In the genomic region with DNA sequence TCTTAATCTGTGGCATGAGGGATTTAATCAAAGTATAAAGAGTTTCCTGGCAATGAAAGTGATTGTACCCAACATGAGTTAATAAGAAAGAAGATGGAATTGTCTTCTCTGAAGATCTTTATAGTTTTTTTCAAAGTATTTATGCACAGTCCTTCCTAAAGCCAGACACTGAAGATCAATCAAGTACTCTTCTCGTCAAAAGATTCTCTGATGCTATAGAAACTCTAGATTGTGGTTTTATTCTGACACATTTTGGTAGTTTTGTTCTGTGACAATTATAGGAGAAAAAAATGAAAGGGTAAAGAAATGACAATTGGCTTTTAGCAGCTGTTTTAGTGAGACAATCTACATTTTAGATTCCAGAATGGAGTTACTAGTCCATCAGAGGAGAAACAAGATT, we compare ENCODE assay signal across 23 cellular contexts. TPM values are rescaled to one million over a fixed set of nuclear protein-coding genes. Genes with fewer than 3 reads are reported as not detected.
DNase-seq lines count a peak whose midpoint lies in the region; ATAC-seq and TF ChIP-seq lines count a peak whose summit lies in the region.
"Had no signal": no experiment of that assay in that cellular context is flagged by ENCODE, and none has a peak within 500 bp of the region (broad histone marks: within the 10 kb centered on the region; RNA-seq: fewer than 3 reads in every experiment).

No MANE protein-coding gene starts in this region.

- peaks cover 19% of the 10 kb centered on the region for H3K27me3 Mint-ChIP-seq in activated T-cell treated with anti-CD3 and anti-CD28 coated beads, Interleukin-2, amount 50 U/mL, for 4 hours (ENCODE audit: low read depth)
- H3K27me3 Mint-ChIP-seq in activated T-helper 2 cell treated with anti-CD3 and anti-CD28 coated beads, Interferon-gamma antibody, Interleukin-2, Interleukin-4, amounts not matched to agents 10 μg/mL and 5 μg/mL and 100 μg/mL, durations not matched to agents 14 hours and 24 hours and 36 hours (ENCODE audit: low read depth): peaks cover 42% of the 10 kb centered on the region

- no peaks in the 10 kb centered on the region for H3K9me3 Mint-ChIP-seq in activated T-cell treated with anti-CD3 and anti-CD28 coated beads, Interleukin-2, amount 50 U/mL, for 4 hours
- H3K9me3 Mint-ChIP-seq in activated T-helper 2 cell treated with anti-CD3 and anti-CD28 coated beads, Interferon-gamma antibody, Interleukin-2, Interleukin-4, amounts not matched to agents 10 μg/mL and 5 μg/mL and 100 μg/mL, durations not matched to agents 14 hours and 24 hours and 36 hours: no peaks in the 10 kb centered on the region
- no peaks in the 10 kb centered on the region for H3K9me3 Mint-ChIP-seq in stimulated activated effector memory CD8-positive, alpha-beta T cell treated with anti-CD3 and anti-CD28 coated beads, Interleukin-12 subunit alpha, Interleukin-12 subunit beta, amount 100 ng/mL, for 72 hours
- H3K9me3 Mint-ChIP-seq: CD4-positive, alpha-beta T cell had no signal

- H3K27ac ChIP-seq in RWPE1: no peak overlapping the region
- H3K27ac ChIP-seq: 22Rv1, BLaER1, GM23248 had no signal

- peaks cover 10% of the 10 kb centered on the region for H3K4me1 Mint-ChIP-seq in activated T-cell treated with anti-CD3 and anti-CD28 coated beads, Interleukin-2, amount 50 U/mL, for 4 hours (ENCODE audit: low read depth)
- peaks cover 12% of the 10 kb centered on the region for H3K4me1 Mint-ChIP-seq in activated T-helper 2 cell treated with anti-CD3 and anti-CD28 coated beads, Interferon-gamma antibody, Interleukin-2, Interleukin-4, amounts not matched to agents 10 μg/mL and 5 μg/mL and 100 μg/mL, durations not matched to agents 14 hours and 24 hours and 36 hours (ENCODE audit: low read depth)
- H3K4me1 Mint-ChIP-seq in stimulated activated effector memory CD8-positive, alpha-beta T cell treated with anti-CD3 and anti-CD28 coated beads, Interleukin-12 subunit alpha, Interleukin-12 subunit beta, amount 100 ng/mL, for 72 hours: peaks cover 12% of the 10 kb centered on the region

- no peak overlapping the region for H3K4me3 ChIP-seq in H7 (ENCODE audit: insufficient read depth, low read depth, low read length)
- H3K4me3 ChIP-seq: BLaER1, GM23248, HAP-1, MG63 had no signal

- peak; percentile 56 for ATAC-seq in activated CD4-positive, CD25-positive, alpha-beta regulatory T cell treated with anti-CD3 and anti-CD28 coated beads, Interleukin-2, amount 50 U/mL, for 24 hours
- ATAC-seq in activated T-cell treated with anti-CD3 and anti-CD28 coated beads, Interleukin-2, amount 50 U/mL, for 4 hours: peak; percentile 73 to 79
- ATAC-seq in stimulated activated effector memory CD8-positive, alpha-beta T cell treated with anti-CD3 and anti-CD28 coated beads, Interleukin-12 subunit alpha, Interleukin-12 subunit beta, amount 100 ng/mL, for 72 hours: peak; percentile 72

- no peaks in the 10 kb centered on the region for H3K36me3 ChIP-seq in H7 (replicated peaks; ENCODE audit: control insufficient read depth, insufficient read depth, low read length)
- H3K36me3 ChIP-seq: BLaER1, HAP-1, MG63 had no signal

- intact Hi-C loops in activated T-helper 2 cell treated with anti-CD3 and anti-CD28 coated beads, Interferon-gamma antibody, Interleukin-2, Interleukin-4, amounts not matched to agents 10 μg/mL and 5 μg/mL and 100 μg/mL, durations not matched to agents 14 hours and 24 hours and 36 hours (cut with micrococcal nuclease): loop anchor here (5.0 kb wide), 1 partner anchor 1300 kb away; no protein-coding TSS in a partner anchor

- no peak for DNase-seq in activated CD4-positive, CD25-positive, alpha-beta regulatory T cell treated with anti-CD3 and anti-CD28 coated beads, Interleukin-2, amount 50 U/mL, for 72 hours
- no peak for DNase-seq in activated T-cell treated with anti-CD3 and anti-CD28 coated beads, Interleukin-2, amount 50 U/mL, for 4 hours
- DNase-seq in activated T-cell treated with anti-CD3 and anti-CD28 coated beads for 4 hours: no peak
- no peak for DNase-seq in activated T-helper 2 cell treated with anti-CD3 and anti-CD28 coated beads, Interferon-gamma antibody, Interleukin-2, Interleukin-4, amounts not matched to agents 10 μg/mL and 5 μg/mL and 100 μg/mL, durations not matched to agents 14 hours and 24 hours and 36 hours (ENCODE audit: low spot score)
- no peak for DNase-seq in stimulated activated effector memory CD8-positive, alpha-beta T cell treated with anti-CD3 and anti-CD28 coated beads, Interleukin-12 subunit alpha, Interleukin-12 subunit beta, amount 100 ng/mL, for 72 hours (ENCODE audit: low spot score in 2 of 2)
- DNase-seq in H7: no peak
- no peak for DNase-seq in RWPE1 (ENCODE audit: low spot score)
- DNase-seq: ACHN; Caco-2; CD4-positive, alpha-beta T cell; DMS 273 treated with DMSO at 0.1 percent for 48 hours; DND-41; MG63; NCI-H1417; NCI-H1694 treated with DMSO at 0.1 percent for 48 hours; NCI-H2081 treated with DMSO at 0.1 percent for 48 hours; NCI-H2171 treated with DMSO at 0.1 percent for 48 hours; NCI-H524 treated with DMSO at 0.1 percent for 48 hours had no signal

- CTCF ChIA-PET in RWPE1 (lab: Yijun Ruan, JAX): no interaction called here

- no peak overlapping the region for H3K4me3 Mint-ChIP-seq in activated T-cell treated with anti-CD3 and anti-CD28 coated beads, Interleukin-2, amount 50 U/mL, for 4 hours
- H3K4me3 Mint-ChIP-seq in activated T-helper 2 cell treated with anti-CD3 and anti-CD28 coated beads, Interferon-gamma antibody, Interleukin-2, Interleukin-4, amounts not matched to agents 10 μg/mL and 5 μg/mL and 100 μg/mL, durations not matched to agents 14 hours and 24 hours and 36 hours (ENCODE audit: low read depth): no peak overlapping the region
- no peak overlapping the region for H3K4me3 Mint-ChIP-seq in stimulated activated effector memory CD8-positive, alpha-beta T cell treated with anti-CD3 and anti-CD28 coated beads, Interleukin-12 subunit alpha, Interleukin-12 subunit beta, amount 100 ng/mL, for 72 hours
- H3K4me3 Mint-ChIP-seq: CD4-positive, alpha-beta T cell had no signal

- H3K27ac Mint-ChIP-seq in activated T-helper 2 cell treated with anti-CD3 and anti-CD28 coated beads, Interferon-gamma antibody, Interleukin-2, Interleukin-4, amounts not matched to agents 10 μg/mL and 5 μg/mL and 100 μg/mL, durations not matched to agents 14 hours and 24 hours and 36 hours: peak overlapping the region; percentile 47
- H3K27ac Mint-ChIP-seq in stimulated activated effector memory CD8-positive, alpha-beta T cell treated with anti-CD3 and anti-CD28 coated beads, Interleukin-12 subunit alpha, Interleukin-12 subunit beta, amount 100 ng/mL, for 72 hours: no peak overlapping the region
- H3K27ac Mint-ChIP-seq: CD4-positive, alpha-beta T cell had no signal

- H3K27me3 ChIP-seq in H7 (ENCODE audit: control insufficient read depth, insufficient read depth, low read length): no peaks in the 10 kb centered on the region
- H3K27me3 ChIP-seq: BLaER1, MG63 had no signal

- TF ChIP-seq CTCF in RWPE1 (conservative IDR thresholded peaks at IDR 0.05; ENCODE audit: low read depth): no peak

- POLR2A ChIA-PET in RWPE1 (lab: Yijun Ruan, JAX; ENCODE audit: low non-redundant PET): no interaction called here

- no peaks in the 10 kb centered on the region for H3K36me3 Mint-ChIP-seq in activated T-cell treated with anti-CD3 and anti-CD28 coated beads, Interleukin-2, amount 50 U/mL, for 4 hours (ENCODE audit: insufficient read depth)
- no peaks in the 10 kb centered on the region for H3K36me3 Mint-ChIP-seq in activated T-helper 2 cell treated with anti-CD3 and anti-CD28 coated beads, Interferon-gamma antibody, Interleukin-2, Interleukin-4, amounts not matched to agents 10 μg/mL and 5 μg/mL and 100 μg/mL, durations not matched to agents 14 hours and 24 hours and 36 hours (ENCODE audit: low read depth)
- H3K36me3 Mint-ChIP-seq in stimulated activated effector memory CD8-positive, alpha-beta T cell treated with anti-CD3 and anti-CD28 coated beads, Interleukin-12 subunit alpha, Interleukin-12 subunit beta, amount 100 ng/mL, for 72 hours: no peaks in the 10 kb centered on the region

RNA-seq across cellular contexts. Expression of gene ENOX1, which starts 10.4 kb away (rescaled TPM):
- under 1 TPM in 1 of 3 donors, not detected in 2; 0.14 TPM for total RNA-seq in activated T-cell treated with anti-CD3 and anti-CD28 coated beads, Interleukin-2, amount 50 U/mL, for 4 hours
- total RNA-seq in activated T-helper 2 cell treated with anti-CD3 and anti-CD28 coated beads, Interferon-gamma antibody, Interleukin-2, Interleukin-4, amounts not matched to agents 10 μg/mL and 5 μg/mL and 100 μg/mL, durations not matched to agents 14 hours and 24 hours and 36 hours: 0.18 TPM in 1 of 2 replicates, not detected in the other
- 0.04 and 0.07 TPM in 2 replicates for total RNA-seq in H7 (2014; rRNA removed; shearing (Covaris generic))
- total RNA-seq: CD4-positive, alpha-beta T cell had no signal
